In genomic region chr2:18934886-18935285, GRCh38 we compare ENCODE assay signal across 22 cellular contexts.
DNase-seq lines count a peak whose midpoint lies in the region; FAIRE-seq and TF ChIP-seq lines count a peak whose summit lies in the region.
"Had no signal": no experiment of that assay in that cellular context is flagged by ENCODE, and none has a peak within 500 bp of the region (broad histone marks: within the 10 kb centered on the region; RNA-seq: fewer than 3 reads in every experiment).

No MANE protein-coding gene starts in this region.

- DNase-seq in HCEC 1CT = peak; percentile 50
- DNase-seq in bronchial epithelial cell (ENCODE audit: low read depth) = peak; percentile 17
- DNase-seq in fibroblast of mammary gland (ENCODE audit: low read depth) = peak; percentile 45
- no peak for DNase-seq in kidney glomerular epithelial cell (lab: John Stamatoyannopoulos, UW)
- no peak for DNase-seq in posterior cingulate gyrus
- no peak for DNase-seq in activated T-helper 1 cell treated with anti-CD3 and anti-CD28 coated beads, Interleukin-12 subunit alpha, Interleukin-12 subunit beta, Interleukin-2, Interleukin-4 antibody, amounts not matched to agents 30 ng/mL and 10 ng/mL and 1 ng/mL, durations not matched to agents 14 hours and 24 hours and 36 hours (ENCODE audit: low spot score)
- DNase-seq: ACHN; BE2C; C1 segment of cervical spinal cord; CD4-positive, CD25-positive, alpha-beta regulatory T cell; CD8-positive, alpha-beta memory T cell; COR-L47; DMS 273 treated with DMSO at 0.1 percent for 48 hours; DMS53; DND-41; EL; GM23248; KG1 had no signal

- no peaks in the 10 kb centered on the region for H3K27me3 ChIP-seq in bronchial epithelial cell (ENCODE audit: control insufficient read depth, insufficient read depth, low read length)
- H3K27me3 ChIP-seq: BE2C had no signal

- H3K36me3 ChIP-seq in bronchial epithelial cell (ENCODE audit: control insufficient read depth, insufficient read depth, low read length) = no peaks in the 10 kb centered on the region
- H3K36me3 ChIP-seq: BE2C had no signal

- no peak for TF ChIP-seq CTCF in bronchial epithelial cell (IDR thresholded peaks at IDR 0.05; ENCODE audit: insufficient read depth, low read length, severe bottlenecking)
- TF ChIP-seq CTCF in fibroblast of mammary gland (conservative IDR thresholded peaks at IDR 0.05; ENCODE audit: control insufficient read depth, insufficient read depth, low read depth, low read length) = no peak

- H3K36me3 Mint-ChIP-seq in activated T-helper 1 cell treated with anti-CD3 and anti-CD28 coated beads, Interleukin-12 subunit alpha, Interleukin-12 subunit beta, Interleukin-2, Interleukin-4 antibody, amounts not matched to agents 30 ng/mL and 10 ng/mL and 1 ng/mL, durations not matched to agents 14 hours and 24 hours and 36 hours (ENCODE audit: low read depth) = no peaks in the 10 kb centered on the region
- H3K36me3 Mint-ChIP-seq: CD4-positive, CD25-positive, alpha-beta regulatory T cell had no signal

- H3K9me3 Mint-ChIP-seq in activated T-helper 1 cell treated with anti-CD3 and anti-CD28 coated beads, Interleukin-12 subunit alpha, Interleukin-12 subunit beta, Interleukin-2, Interleukin-4 antibody, amounts not matched to agents 30 ng/mL and 10 ng/mL and 1 ng/mL, durations not matched to agents 14 hours and 24 hours and 36 hours = no peaks in the 10 kb centered on the region
- H3K9me3 Mint-ChIP-seq: CD4-positive, CD25-positive, alpha-beta regulatory T cell; CD8-positive, alpha-beta memory T cell had no signal

- no peak for FAIRE-seq in bronchial epithelial cell (lab: Jason Lieb, UNC)
- FAIRE-seq: A204.1, G401.6, GM12891, H54 had no signal

- H3K4me3 ChIP-seq in bronchial epithelial cell (ENCODE audit: low read depth, low read length) = no peak overlapping the region
- H3K4me3 ChIP-seq in fibroblast of mammary gland (ENCODE audit: control insufficient read depth, low read depth, low read length) = no peak overlapping the region
- H3K4me3 ChIP-seq: GM23248 had no signal

- H3K4me1 Mint-ChIP-seq in activated T-helper 1 cell treated with anti-CD3 and anti-CD28 coated beads, Interleukin-12 subunit alpha, Interleukin-12 subunit beta, Interleukin-2, Interleukin-4 antibody, amounts not matched to agents 30 ng/mL and 10 ng/mL and 1 ng/mL, durations not matched to agents 14 hours and 24 hours and 36 hours (ENCODE audit: low read depth) = no peaks in the 10 kb centered on the region
- H3K4me1 Mint-ChIP-seq: CD8-positive, alpha-beta memory T cell had no signal

- H3K27me3 Mint-ChIP-seq in activated T-helper 1 cell treated with anti-CD3 and anti-CD28 coated beads, Interleukin-12 subunit alpha, Interleukin-12 subunit beta, Interleukin-2, Interleukin-4 antibody, amounts not matched to agents 30 ng/mL and 10 ng/mL and 1 ng/mL, durations not matched to agents 14 hours and 24 hours and 36 hours (ENCODE audit: insufficient read depth) = no peaks in the 10 kb centered on the region
- H3K27me3 Mint-ChIP-seq: CD4-positive, CD25-positive, alpha-beta regulatory T cell; CD8-positive, alpha-beta memory T cell had no signal

- no peak overlapping the region for H3K4me3 Mint-ChIP-seq in activated T-helper 1 cell treated with anti-CD3 and anti-CD28 coated beads, Interleukin-12 subunit alpha, Interleukin-12 subunit beta, Interleukin-2, Interleukin-4 antibody, amounts not matched to agents 30 ng/mL and 10 ng/mL and 1 ng/mL, durations not matched to agents 14 hours and 24 hours and 36 hours
- H3K4me3 Mint-ChIP-seq: CD4-positive, CD25-positive, alpha-beta regulatory T cell; CD8-positive, alpha-beta memory T cell had no signal

- H3K27ac Mint-ChIP-seq in activated T-helper 1 cell treated with anti-CD3 and anti-CD28 coated beads, Interleukin-12 subunit alpha, Interleukin-12 subunit beta, Interleukin-2, Interleukin-4 antibody, amounts not matched to agents 30 ng/mL and 10 ng/mL and 1 ng/mL, durations not matched to agents 14 hours and 24 hours and 36 hours = no peak overlapping the region
- H3K27ac Mint-ChIP-seq: CD4-positive, CD25-positive, alpha-beta regulatory T cell; CD8-positive, alpha-beta memory T cell had no signal

- intact Hi-C loops in posterior cingulate gyrus (cut with DNase I) = no loop called here
- intact Hi-C loops in activated T-helper 1 cell treated with anti-CD3 and anti-CD28 coated beads, Interleukin-12 subunit alpha, Interleukin-12 subunit beta, Interleukin-2, Interleukin-4 antibody, amounts not matched to agents 30 ng/mL and 10 ng/mL and 1 ng/mL, durations not matched to agents 14 hours and 24 hours and 36 hours (cut with micrococcal nuclease) = no loop called here

Comparison
In these comparisons a context has a peak if more than half of its experiments do, and no peak if none do; other contexts are left out.
1. DNase-seq: peak in HCEC 1CT (single experiment), bronchial epithelial cell (single experiment) and fibroblast of mammary gland (single experiment); none in kidney glomerular epithelial cell (single experiment), posterior cingulate gyrus (0 of 10) and activated T-helper 1 cell treated with anti-CD3 and anti-CD28 coated beads, Interleukin-12 subunit alpha, Interleukin-12 subunit beta, Interleukin-2, Interleukin-4 antibody, amounts not matched to agents 30 ng/mL and 10 ng/mL and 1 ng/mL, durations not matched to agents 14 hours and 24 hours and 36 hours (single experiment).